ENCODE assay signal across 14 cellular contexts in genomic region chr7:120843121-120843520, GRCh38.
"Had no signal": no experiment of that assay in that cellular context is flagged by ENCODE, and none has a peak within 500 bp of the region (broad histone marks: within the 10 kb centered on the region; RNA-seq: fewer than 3 reads in every experiment).

No MANE protein-coding gene starts in this region.

- DNase-seq: activated CD4-positive, CD25-positive, alpha-beta regulatory T cell; activated gamma-delta T cell; activated T-cell treated with anti-CD3 and anti-CD28 coated beads, Interleukin-2, amount 50 U/mL, for 1 hour; amygdala; brain microvascular endothelial cell; cerebellar nuclear complex; erythroblast; foreskin melanocyte; head of caudate nucleus; mucosa of descending colon; naive thymus-derived CD8-positive, alpha-beta T cell; small intestine; stomach had no signal

- ATAC-seq: naive thymus-derived CD8-positive, alpha-beta T cell had no signal

- H3K4me3 ChIP-seq: mucosa of descending colon, right atrium auricular region, stomach had no signal
